In the genomic region with DNA sequence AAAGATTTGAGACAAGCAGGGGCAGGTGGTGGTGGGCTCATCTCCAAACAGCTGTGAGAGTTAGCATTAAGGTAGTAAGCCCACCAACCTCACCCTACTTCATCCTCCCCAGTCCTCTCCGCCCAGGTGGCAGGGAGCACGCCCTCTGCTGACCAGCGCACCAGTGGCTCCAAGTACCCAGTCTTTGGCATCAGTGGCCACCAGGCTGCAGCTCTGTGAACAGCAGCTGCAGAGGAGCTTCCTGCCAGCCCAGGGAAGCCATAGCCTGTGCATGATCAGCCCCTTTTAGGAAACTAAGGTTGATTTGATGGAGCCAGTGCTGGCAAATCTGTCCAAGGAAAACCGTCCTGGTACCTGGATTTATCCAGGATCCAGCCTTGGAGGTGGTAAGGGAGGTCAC, we compare ENCODE assay signal across 9 cellular contexts. TPM values are rescaled to one million over a fixed set of nuclear protein-coding genes. Genes with fewer than 3 reads are reported as not detected.
DNase-seq lines count a peak whose midpoint lies in the region; ATAC-seq, FAIRE-seq and TF ChIP-seq lines count a peak whose summit lies in the region.
"Had no signal": no experiment of that assay in that cellular context is flagged by ENCODE, and none has a peak within 500 bp of the region (broad histone marks: within the 10 kb centered on the region; RNA-seq: fewer than 3 reads in every experiment).

No MANE protein-coding gene starts in this region.

- H3K4me1 ChIP-seq in Karpas-422 (ENCODE audit: low read length) (no peaks in the 10 kb centered on the region), hepatocyte (ENCODE audit: insufficient read depth) (no peaks in the 10 kb centered on the region)

- H3K79me2 ChIP-seq in Karpas-422 (ENCODE audit: low read length), result no peaks in the 10 kb centered on the region
- no peaks in the 10 kb centered on the region for H3K79me2 ChIP-seq in hepatocyte

- no peak overlapping the region for H3K4me2 ChIP-seq in Karpas-422 (ENCODE audit: low read depth, low read length, poor library complexity, severe bottlenecking)
- no peak overlapping the region for H3K4me2 ChIP-seq in hepatocyte

- TF ChIP-seq CTCF in C4-2B (conservative IDR thresholded peaks at IDR 0.05) (peak; percentile 67), WERI-Rb-1 (IDR thresholded peaks at IDR 0.05; ENCODE audit: low read depth, low read length) (peak; percentile 94), hepatocyte (IDR thresholded peaks at IDR 0.05; ENCODE audit: poor library complexity) (peak; percentile 48)

- H3K36me3 ChIP-seq in Karpas-422 (ENCODE audit: insufficient read depth, low read length) (no peaks in the 10 kb centered on the region), WERI-Rb-1 (no peaks in the 10 kb centered on the region), hepatocyte (replicated peaks; ENCODE audit: insufficient read depth, low read depth) (no peaks in the 10 kb centered on the region)

- no peak overlapping the region for H3K27ac ChIP-seq in C4-2B
- H3K27ac ChIP-seq in Karpas-422 (ENCODE audit: low read length), result no peak overlapping the region
- H3K27ac ChIP-seq in WERI-Rb-1, result no peak overlapping the region
- no peak overlapping the region for H3K27ac ChIP-seq in hepatocyte

- 40% methylated on average over 4 of the region's 4 CpGs for WGBS in hepatocyte (ENCODE audit: low lambda C conversion rate, missing lambda C conversion rate)

- no peak for FAIRE-seq in urothelium cell line (lab: Jason Lieb, UNC)
- FAIRE-seq: endometrium had no signal

- ATAC-seq in GM19395 (IDR thresholded peaks at IDR 0.05; ENCODE audit: unreplicated experiment), result peak; percentile 72
- no peak for ATAC-seq in HG02870 (IDR thresholded peaks at IDR 0.05; ENCODE audit: unreplicated experiment)

- DNase-seq in Karpas-422 (peak; percentile 66), WERI-Rb-1 (peak; percentile 70), hepatocyte (ENCODE audit: low spot score) (peak; percentile 60), urothelium cell line (ENCODE audit: low spot score) (peak; percentile 62), Ammon's horn (ENCODE audit: low spot score) (no peak)

- H3K4me3 ChIP-seq in Karpas-422 (ENCODE audit: low read length) (no peak overlapping the region), WERI-Rb-1 (ENCODE audit: low read depth, low read length) (no peak overlapping the region), hepatocyte (no peak overlapping the region)

- H4K20me1 ChIP-seq in Karpas-422 (ENCODE audit: insufficient read depth, low read depth, low read length), result no peaks in the 10 kb centered on the region
- H4K20me1 ChIP-seq in hepatocyte (ENCODE audit: insufficient read depth, poor library complexity, severe bottlenecking), result no peaks in the 10 kb centered on the region

- no peaks in the 10 kb centered on the region for H3K9me2 ChIP-seq in Karpas-422 (replicated peaks; ENCODE audit: insufficient read depth, low read length)
- no peaks in the 10 kb centered on the region for H3K9me2 ChIP-seq in hepatocyte (replicated peaks; ENCODE audit: insufficient read depth)

- H3K27me3 ChIP-seq in Karpas-422 (ENCODE audit: low read length), result no peaks in the 10 kb centered on the region
- no peaks in the 10 kb centered on the region for H3K27me3 ChIP-seq in WERI-Rb-1 (ENCODE audit: insufficient read depth, low read depth, severe bottlenecking)
- no peaks in the 10 kb centered on the region for H3K27me3 ChIP-seq in hepatocyte

- H2AFZ ChIP-seq in Karpas-422 (ENCODE audit: low read length) (no peak overlapping the region), hepatocyte (no peak overlapping the region)

- H3K9ac ChIP-seq in Karpas-422 (ENCODE audit: low read length), result no peak overlapping the region

- H3K9me3 ChIP-seq in Karpas-422 (ENCODE audit: low read length) (no peaks in the 10 kb centered on the region), WERI-Rb-1 (ENCODE audit: severe bottlenecking) (no peaks in the 10 kb centered on the region), hepatocyte (ENCODE audit: low read depth) (no peaks in the 10 kb centered on the region)

RNA-seq across cellular contexts. Expression of gene CAVIN3, which starts 21.7 kb away (rescaled TPM):
- not detected in 2 replicates for total RNA-seq in Karpas-422 (2014; rRNA removed; shearing (Covaris generic); ENCODE audit: low replicate concordance)
- total RNA-seq in hepatocyte, result 70.3 and 93.3 TPM in 2 replicates
- 115 and 128 TPM in 2 replicates for polyA plus RNA-seq in hepatocyte

RNA-seq across cellular contexts. Expression of gene CCKBR, which starts 39.0 kb away (rescaled TPM):
- not detected in 2 replicates for total RNA-seq in Karpas-422 (2014; rRNA removed; shearing (Covaris generic); ENCODE audit: low replicate concordance)
- total RNA-seq in hepatocyte, result 6.6 and 9.8 TPM in 2 replicates
- polyA plus RNA-seq in hepatocyte, result 15.4 and 17.7 TPM in 2 replicates

RNA-seq across cellular contexts. Expression of gene CNGA4, which starts 59.7 kb away (rescaled TPM):
- 1.7 and 2.0 TPM in 2 replicates for total RNA-seq in Karpas-422 (2014; rRNA removed; shearing (Covaris generic); ENCODE audit: low replicate concordance)
- 0.17 and 0.52 TPM in 2 replicates for total RNA-seq in hepatocyte
- 0.25 and 0.50 TPM in 2 replicates for polyA plus RNA-seq in hepatocyte

Comparison
In these comparisons a context has a peak if more than half of its experiments do, and no peak if none do; other contexts are left out.
1. RNA of gene CAVIN3, which starts 21.7 kb away (total RNA-seq): 70.3 to 93.3 TPM in hepatocyte; not detected in Karpas-422; every median in the first group is over 10 times any median in the second.
2. Peak in every context shown above with its lines, with median percentiles within 50 percentile points of each other: CTCF ChIP-seq.